27 cellular contexts compared by ENCODE assay signal in genomic region chr10:86058964-86059363, GRCh38.
"Had no signal": no experiment of that assay in that cellular context is flagged by ENCODE, and none has a peak within 500 bp of the region (broad histone marks: within the 10 kb centered on the region; RNA-seq: fewer than 3 reads in every experiment).

No MANE protein-coding gene starts in this region.

- H3K4me3 Mint-ChIP-seq: natural killer cell; nephron; neural progenitor cell; stimulated activated effector memory CD8-positive, alpha-beta T cell treated with anti-CD3 and anti-CD28 coated beads, Interleukin-12 subunit alpha, Interleukin-12 subunit beta, amount 100 ng/mL, for 72 hours; stimulated activated naive B cell treated with anti-CD40 and anti-IgM and Interleukin-4, amounts not matched to agents 10 μg/mL and 1 μg/mL and 100 μg/mL, for 72 hours; stimulated activated naive CD8-positive, alpha-beta T cell treated with anti-CD3 and anti-CD28 coated beads, Interleukin-15, Interleukin-2, amounts not matched to agents 100 ng/mL and 50 ng/mL, for 24 hours; type B pancreatic cell had no signal

- H3K4me1 Mint-ChIP-seq: natural killer cell; nephron; neural progenitor cell; stimulated activated effector memory CD8-positive, alpha-beta T cell treated with anti-CD3 and anti-CD28 coated beads, Interleukin-12 subunit alpha, Interleukin-12 subunit beta, amount 100 ng/mL, for 72 hours; stimulated activated naive B cell treated with anti-CD40 and anti-IgM and Interleukin-4, amounts not matched to agents 10 μg/mL and 1 μg/mL and 100 μg/mL, for 72 hours had no signal

- H3K36me3 Mint-ChIP-seq: natural killer cell; neural progenitor cell; stimulated activated effector memory CD8-positive, alpha-beta T cell treated with anti-CD3 and anti-CD28 coated beads, Interleukin-12 subunit alpha, Interleukin-12 subunit beta, amount 100 ng/mL, for 72 hours; stimulated activated naive B cell treated with anti-CD40 and anti-IgM and Interleukin-4, amounts not matched to agents 10 μg/mL and 1 μg/mL and 100 μg/mL, for 72 hours; type B pancreatic cell had no signal

- ATAC-seq: natural killer cell; psoas muscle; right cardiac atrium; right lobe of liver; stimulated activated effector memory CD8-positive, alpha-beta T cell treated with anti-CD3 and anti-CD28 coated beads, Interleukin-12 subunit alpha, Interleukin-12 subunit beta, amount 100 ng/mL, for 72 hours; stimulated activated naive B cell treated with anti-CD40 and anti-IgM and Interleukin-4, amounts not matched to agents 10 μg/mL and 1 μg/mL and 100 μg/mL, for 72 hours; upper lobe of right lung had no signal

- DNase-seq: natural killer cell; occipital lobe; ovary; posterior cingulate gyrus; psoas muscle; right cardiac atrium; right lobe of liver; sigmoid colon; small intestine; stimulated activated CD4-positive, alpha-beta T cell treated with anti-CD3 and anti-CD28 coated beads, Interleukin-15, amount 100 ng/mL, for 24 hours; stimulated activated CD4-positive, alpha-beta T cell treated with anti-CD3 and anti-CD28 coated beads, Interleukin-2, amount 100 ng/mL, for 24 hours; stimulated activated CD4-positive, alpha-beta T cell treated with anti-CD3 and anti-CD28 coated beads, Interleukin-2, amount 100 ng/mL, for 48 hours; stimulated activated CD4-positive, alpha-beta T cell treated with anti-CD3 and anti-CD28 coated beads, Interleukin-4, amount 100 ng/mL, for 24 hours; stimulated activated naive B cell treated with anti-CD40 and anti-IgM and Interleukin-4, amounts not matched to agents 10 μg/mL and 1 μg/mL and 100 μg/mL, for 72 hours; stimulated activated naive CD4-positive, alpha-beta T cell treated with Interleukin-2 at 50 U/mL for 16 hours; stomach; testis; tibial artery; transverse colon; upper lobe of right lung; uterus had no signal

- H3K9me3 Mint-ChIP-seq: natural killer cell; nephron; neural progenitor cell; stimulated activated effector memory CD8-positive, alpha-beta T cell treated with anti-CD3 and anti-CD28 coated beads, Interleukin-12 subunit alpha, Interleukin-12 subunit beta, amount 100 ng/mL, for 72 hours; stimulated activated naive B cell treated with anti-CD40 and anti-IgM and Interleukin-4, amounts not matched to agents 10 μg/mL and 1 μg/mL and 100 μg/mL, for 72 hours; stimulated activated naive CD8-positive, alpha-beta T cell treated with anti-CD3 and anti-CD28 coated beads, Interleukin-15, Interleukin-2, amounts not matched to agents 100 ng/mL and 50 ng/mL, for 24 hours; type B pancreatic cell had no signal

- H3K27ac Mint-ChIP-seq: natural killer cell; nephron; neural progenitor cell; progenitor cell of endocrine pancreas; stimulated activated effector memory CD8-positive, alpha-beta T cell treated with anti-CD3 and anti-CD28 coated beads, Interleukin-12 subunit alpha, Interleukin-12 subunit beta, amount 100 ng/mL, for 72 hours; stimulated activated naive B cell treated with anti-CD40 and anti-IgM and Interleukin-4, amounts not matched to agents 10 μg/mL and 1 μg/mL and 100 μg/mL, for 72 hours; stimulated activated naive CD8-positive, alpha-beta T cell treated with anti-CD3 and anti-CD28 coated beads, Interleukin-15, Interleukin-2, amounts not matched to agents 100 ng/mL and 50 ng/mL, for 24 hours; type B pancreatic cell had no signal
